In genomic region chrX:76555816-76556215, GRCh38 we compare ENCODE assay signal across 10 cellular contexts.
DNase-seq lines count a peak whose midpoint lies in the region; ATAC-seq, FAIRE-seq and TF ChIP-seq lines count a peak whose summit lies in the region.
"Had no signal": no experiment of that assay in that cellular context is flagged by ENCODE, and none has a peak within 500 bp of the region (broad histone marks: within the 10 kb centered on the region; RNA-seq: fewer than 3 reads in every experiment).

No MANE protein-coding gene starts in this region.

- no peaks in the 10 kb centered on the region for H4K20me1 ChIP-seq in astrocyte (ENCODE audit: insufficient read depth, low read length)

- no peaks in the 10 kb centered on the region for H3K36me3 ChIP-seq in astrocyte (ENCODE audit: insufficient read depth, low read length)
- H3K36me3 ChIP-seq: gastroesophageal sphincter, SJSA1 had no signal

- H3K9ac ChIP-seq in astrocyte (ENCODE audit: low read length): no peak overlapping the region

- H3K27me3 ChIP-seq in astrocyte (ENCODE audit: insufficient read depth, low read length): no peaks in the 10 kb centered on the region
- H3K27me3 ChIP-seq: gastroesophageal sphincter, SJSA1 had no signal

- peak; percentile 27; the same call in 1 of the 2 replicates for TF ChIP-seq CTCF in LNCaP clone FGC (IDR thresholded peaks at IDR 0.05; ENCODE audit: control insufficient read depth, extremely low read depth, insufficient read depth)
- peak; percentile 11 for TF ChIP-seq CTCF in astrocyte (IDR thresholded peaks at IDR 0.05; ENCODE audit: insufficient read depth, low read depth, low read length)
- TF ChIP-seq CTCF in osteocyte (IDR thresholded peaks at IDR 0.05): peak; percentile 10

- no peak for ATAC-seq in activated T-cell treated with anti-CD3 and anti-CD28 coated beads, Interleukin-2, amount 50 U/mL, for 72 hours (replicated peaks in 1 of 2)
- no peak for ATAC-seq in activated T-cell treated with anti-CD3 and anti-CD28 coated beads, Interleukin-2, amount 50 U/mL, for 4 hours
- ATAC-seq in GM18858 (IDR thresholded peaks at IDR 0.05; ENCODE audit: unreplicated experiment) (no peak), GM18517 (IDR thresholded peaks at IDR 0.05; ENCODE audit: unreplicated experiment) (no peak)
- ATAC-seq: gastroesophageal sphincter had no signal

- no peak overlapping the region for H3K27ac Mint-ChIP-seq in activated T-cell treated with anti-CD3 and anti-CD28 coated beads, Interleukin-2, amount 50 U/mL, for 72 hours
- H3K27ac Mint-ChIP-seq in astrocyte (ENCODE audit: unreplicated experiment) (no peak overlapping the region), osteocyte (ENCODE audit: unreplicated experiment) (no peak overlapping the region)

- H3K4me3 ChIP-seq in LNCaP clone FGC (ENCODE audit: low read depth, low read length) (no peak overlapping the region), astrocyte (ENCODE audit: insufficient read depth, low read depth, low read length) (no peak overlapping the region)
- H3K4me3 ChIP-seq: gastroesophageal sphincter, SJSA1 had no signal

- H3K27ac ChIP-seq in astrocyte (ENCODE audit: low read depth, low read length): no peak overlapping the region
- H3K27ac ChIP-seq: gastroesophageal sphincter, SJSA1 had no signal

- DNase-seq in activated T-cell treated with anti-CD3 and anti-CD28 coated beads, Interleukin-2, amount 50 U/mL, for 72 hours: peak; percentile 17 to 18
- no peak for DNase-seq in activated T-cell treated with anti-CD3 and anti-CD28 coated beads, Interleukin-2, amount 50 U/mL, for 4 hours
- DNase-seq in LNCaP clone FGC (ENCODE audit: low read depth) (peak; percentile 4), astrocyte (ENCODE audit: low read depth) (no peak), osteocyte (ENCODE audit: extremely low spot score, unreplicated experiment) (no peak), GM19238 (ENCODE audit: insufficient read length, low spot score) (no peak)

- H3K27me3 Mint-ChIP-seq in activated T-cell treated with anti-CD3 and anti-CD28 coated beads, Interleukin-2, amount 50 U/mL, for 72 hours (ENCODE audit: low read depth): no peaks in the 10 kb centered on the region
- no peaks in the 10 kb centered on the region for H3K27me3 Mint-ChIP-seq in activated T-cell treated with anti-CD3 and anti-CD28 coated beads, Interleukin-2, amount 50 U/mL, for 4 hours (ENCODE audit: low read depth)
- no peaks in the 10 kb centered on the region for H3K27me3 Mint-ChIP-seq in astrocyte (ENCODE audit: low read depth, unreplicated experiment)
- no peaks in the 10 kb centered on the region for H3K27me3 Mint-ChIP-seq in osteocyte (ENCODE audit: unreplicated experiment)

- H3K4me1 ChIP-seq in astrocyte (ENCODE audit: insufficient read depth, low read length): no peaks in the 10 kb centered on the region
- H3K4me1 ChIP-seq: gastroesophageal sphincter, SJSA1 had no signal

- FAIRE-seq in astrocyte (lab: Jason Lieb, UNC): peak; percentile 32

- H3K36me3 Mint-ChIP-seq in activated T-cell treated with anti-CD3 and anti-CD28 coated beads, Interleukin-2, amount 50 U/mL, for 72 hours (ENCODE audit: insufficient read depth in 2 of 2): peaks cover 2 to 10% of the 10 kb centered on the region in 2 donors
- no peaks in the 10 kb centered on the region for H3K36me3 Mint-ChIP-seq in activated T-cell treated with anti-CD3 and anti-CD28 coated beads, Interleukin-2, amount 50 U/mL, for 4 hours (ENCODE audit: insufficient read depth)
- H3K36me3 Mint-ChIP-seq in astrocyte (ENCODE audit: low read depth, unreplicated experiment) (no peaks in the 10 kb centered on the region), osteocyte (ENCODE audit: unreplicated experiment) (no peaks in the 10 kb centered on the region)

- H3K4me2 ChIP-seq in astrocyte (ENCODE audit: low read length): no peak overlapping the region

- no peaks in the 10 kb centered on the region for H3K79me2 ChIP-seq in astrocyte (ENCODE audit: insufficient read depth, low read length)

- H3K4me1 Mint-ChIP-seq in activated T-cell treated with anti-CD3 and anti-CD28 coated beads, Interleukin-2, amount 50 U/mL, for 72 hours (ENCODE audit: low read depth): no peaks in the 10 kb centered on the region
- H3K4me1 Mint-ChIP-seq in activated T-cell treated with anti-CD3 and anti-CD28 coated beads, Interleukin-2, amount 50 U/mL, for 4 hours (ENCODE audit: low read depth): no peaks in the 10 kb centered on the region
- H3K4me1 Mint-ChIP-seq in astrocyte (ENCODE audit: low read depth, unreplicated experiment): no peaks in the 10 kb centered on the region
- H3K4me1 Mint-ChIP-seq in osteocyte (ENCODE audit: unreplicated experiment): no peaks in the 10 kb centered on the region

- H2AFZ ChIP-seq in astrocyte (ENCODE audit: low read depth, low read length): no peak overlapping the region

- H3K9me3 ChIP-seq in astrocyte (ENCODE audit: insufficient read depth, low read depth, low read length): no peaks in the 10 kb centered on the region
- H3K9me3 ChIP-seq: SJSA1 had no signal

- H3K4me3 Mint-ChIP-seq in activated T-cell treated with anti-CD3 and anti-CD28 coated beads, Interleukin-2, amount 50 U/mL, for 72 hours: no peak overlapping the region
- H3K4me3 Mint-ChIP-seq in activated T-cell treated with anti-CD3 and anti-CD28 coated beads, Interleukin-2, amount 50 U/mL, for 4 hours: no peak overlapping the region
- H3K4me3 Mint-ChIP-seq in astrocyte (ENCODE audit: unreplicated experiment) (no peak overlapping the region), osteocyte (ENCODE audit: unreplicated experiment) (no peak overlapping the region)

- H3K9me3 Mint-ChIP-seq in activated T-cell treated with anti-CD3 and anti-CD28 coated beads, Interleukin-2, amount 50 U/mL, for 72 hours: peaks cover 1 to 2% of the 10 kb centered on the region in 2 donors
- H3K9me3 Mint-ChIP-seq in activated T-cell treated with anti-CD3 and anti-CD28 coated beads, Interleukin-2, amount 50 U/mL, for 4 hours: peaks cover 9% of the 10 kb centered on the region
- H3K9me3 Mint-ChIP-seq in astrocyte (ENCODE audit: unreplicated experiment) (peaks cover 2% of the 10 kb centered on the region), osteocyte (ENCODE audit: unreplicated experiment) (peaks cover 46% of the 10 kb centered on the region)

Comparison
In these comparisons a context has a peak if more than half of its experiments do, and no peak if none do; other contexts are left out.
1. DNase-seq: peak in activated T-cell treated with anti-CD3 and anti-CD28 coated beads, Interleukin-2, amount 50 U/mL, for 72 hours (2 of 2) and LNCaP clone FGC (single experiment); none in activated T-cell treated with anti-CD3 and anti-CD28 coated beads, Interleukin-2, amount 50 U/mL, for 4 hours (single experiment), astrocyte (single experiment), osteocyte (single experiment) and GM19238 (single experiment).
2. Peak in every context shown above with its lines, with median percentiles within 50 percentile points of each other: CTCF ChIP-seq.